ENCODE assay signal across 8 cellular contexts in genomic region chr19:19642506-19643157, GRCh38. TPM values are rescaled to one million over a fixed set of nuclear protein-coding genes. Genes with fewer than 3 reads are reported as not detected.
A peak's percentile ranks its signal among the peaks of the same experiment; 100 is the strongest.
DNase-seq lines count a peak whose midpoint lies in the region; ATAC-seq lines count a peak whose summit lies in the region.

No MANE protein-coding gene starts in this region.

- intact Hi-C loops in posterior vena cava (cut with DNase I) = loop anchor here (2.0 to 5.0 kb wide), 2 partner anchors 110 kb away; no protein-coding TSS in a partner anchor

- no peaks in the 10 kb centered on the region for H3K27me3 ChIP-seq in iPS-18a (ENCODE audit: control insufficient read depth, insufficient read depth, low read length)

- peak overlapping the region; percentile 85 for H3K4me3 ChIP-seq in iPS-18a (ENCODE audit: low read length)

- no peak overlapping the region for H3K27ac ChIP-seq in iPS-18a (ENCODE audit: low read length)

- H3K9ac ChIP-seq in iPS-18a (ENCODE audit: low read length) = peak overlapping the region; percentile 60

- ATAC-seq in GM19328 (IDR thresholded peaks at IDR 0.05; ENCODE audit: unreplicated experiment) = peak; percentile 25

- no peaks in the 10 kb centered on the region for H3K4me1 ChIP-seq in iPS-18a (ENCODE audit: control insufficient read depth, low read depth, low read length)

- DNase-seq in AML-193 (lab: John Stamatoyannopoulos, UW) (peak; percentile 14 to 28), NCI-H1694 treated with DMSO at 0.1 percent for 48 hours (lab: John Stamatoyannopoulos, UW) (peak; percentile 63), posterior vena cava (ENCODE audit: low spot score) (no peak), middle frontal gyrus (ENCODE audit: extremely low spot score, low spot score) (no peak)
- peak; percentile 60 for DNase-seq in activated naive CD4-positive, alpha-beta T cell treated with Interleukin-2 at 50 U/mL for 16 hours
- DNase-seq in stimulated activated CD4-positive, alpha-beta T cell treated with anti-CD3 and anti-CD28 coated beads, Interleukin-1b, Interleukin-23, amount 100 ng/mL, for 48 hours = peak; percentile 44

- H3K9me3 ChIP-seq in iPS-18a (ENCODE audit: control insufficient read depth, low read depth, low read length) = no peaks in the 10 kb centered on the region

- peaks cover 30% of the 10 kb centered on the region for H3K36me3 ChIP-seq in iPS-18a (ENCODE audit: control insufficient read depth, low read depth, low read length)

RNA-seq across cellular contexts. Expression of gene GMIP, which starts 0.8 kb away (rescaled TPM):
- total RNA-seq in posterior vena cava = 10 to 100 TPM in 1 of 2 donors, 1 to 10 TPM in 1; 8.3 to 11.4 TPM

RNA-seq across cellular contexts. Expression of gene LPAR2, which starts 14.6 kb away (rescaled TPM):
- 1 to 10 TPM; 2.0 to 5.5 TPM for total RNA-seq in posterior vena cava

RNA-seq across cellular contexts. Expression of gene ATP13A1, which starts 20.8 kb away (rescaled TPM):
- 10 to 100 TPM; 33.1 to 33.3 TPM for total RNA-seq in posterior vena cava

RNA-seq across cellular contexts. Expression of gene PBX4, which starts 24.1 kb away (rescaled TPM):
- total RNA-seq in posterior vena cava = under 1 TPM; 0.29 to 0.93 TPM

RNA-seq across cellular contexts. Expression of gene ZNF101, which starts 26.0 kb away (rescaled TPM):
- 1 to 10 TPM; 6.3 to 8.2 TPM for total RNA-seq in posterior vena cava

Comparison
In these comparisons a context has a peak if more than half of its experiments do, and no peak if none do; other contexts are left out.
1. DNase-seq: peak in AML-193 (2 of 2), NCI-H1694 treated with DMSO at 0.1 percent for 48 hours (single experiment), activated naive CD4-positive, alpha-beta T cell treated with Interleukin-2 at 50 U/mL for 16 hours (single experiment) and stimulated activated CD4-positive, alpha-beta T cell treated with anti-CD3 and anti-CD28 coated beads, Interleukin-1b, Interleukin-23, amount 100 ng/mL, for 48 hours (single experiment); none in posterior vena cava (single experiment) and middle frontal gyrus (single experiment).